In the genomic region with DNA sequence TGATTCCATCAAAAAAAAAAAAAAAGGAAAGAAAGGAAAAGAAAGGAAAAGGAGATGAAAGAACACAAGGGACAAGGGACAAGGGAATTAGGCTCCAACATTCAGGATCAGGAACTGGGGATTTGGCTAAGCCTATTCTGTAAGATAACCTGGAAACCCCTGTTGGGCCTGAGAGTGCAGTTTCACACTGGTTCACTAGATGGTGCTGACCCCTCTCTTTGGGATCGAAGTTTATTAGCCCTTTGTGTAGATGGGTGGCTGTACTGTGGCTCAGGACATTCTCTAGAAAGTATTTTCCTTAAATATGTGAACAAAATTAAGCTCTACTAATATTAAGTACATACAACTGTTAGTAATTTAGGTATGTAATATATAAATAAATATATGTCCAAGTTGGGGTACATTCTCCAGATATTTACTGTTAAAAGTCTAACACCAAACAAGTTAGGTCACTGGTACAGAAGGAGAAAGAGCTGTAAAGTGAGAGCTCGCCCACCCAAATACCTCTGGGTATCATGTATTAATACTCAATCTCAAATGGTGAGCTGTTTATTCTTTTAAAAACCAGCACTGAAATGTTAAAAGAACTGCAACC, we compare ENCODE assay signal across 8 cellular contexts. TPM values are rescaled to one million over a fixed set of nuclear protein-coding genes. Genes with fewer than 3 reads are reported as not detected.
DNase-seq lines count a peak whose midpoint lies in the region; ATAC-seq and TF ChIP-seq lines count a peak whose summit lies in the region.

No MANE protein-coding gene starts in this region.

- H3K9me2 ChIP-seq in HCT116 (ENCODE audit: insufficient read depth) = no peaks in the 10 kb centered on the region

- H3K4me3 ChIP-seq in HCT116 (replicated peaks in 1 of 2; ENCODE audit: low read depth in 1 of 2, low read length in 2 of 2) (no peak overlapping the region), endodermal cell (ENCODE audit: low read length) (no peak overlapping the region), mesenchymal stem cell (ENCODE audit: insufficient read depth in 1 of 2, low read depth in 1 of 2, low read length in 2 of 2) (no peak overlapping the region), upper lobe of right lung (no peak overlapping the region)

- no peaks in the 10 kb centered on the region for H4K20me1 ChIP-seq in HCT116 (ENCODE audit: insufficient read depth)

- H3K4me1 Mint-ChIP-seq in endodermal cell = peaks cover 3% of the 10 kb centered on the region

- H3K27ac ChIP-seq in HCT116 (ENCODE audit: low read depth, low read length) (no peak overlapping the region), endodermal cell (ENCODE audit: low read depth, low read length) (no peak overlapping the region), mesenchymal stem cell (ENCODE audit: low read length, poor library complexity, severe bottlenecking) (no peak overlapping the region), upper lobe of right lung (no peak overlapping the region)

- peak; percentile 50 for TF ChIP-seq CTCF in GM10248 (IDR thresholded peaks at IDR 0.05; ENCODE audit: control extremely low read depth, extremely low read depth, low read depth, missing control alignments)
- TF ChIP-seq CTCF in HCT116 (IDR thresholded peaks at IDR 0.05 in 2 of 3, conservative IDR thresholded peaks at IDR 0.05 in 1 of 3; ENCODE audit: borderline replicate concordance in 1 of 3, insufficient read depth in 1 of 3, low read depth in 2 of 3, low read length in 2 of 3) = peak; percentile 73 to 87 (median 75); a peak in 5 of 6 replicates
- TF ChIP-seq CTCF in endodermal cell (conservative IDR thresholded peaks at IDR 0.05) = peak; percentile 91
- TF ChIP-seq CTCF in upper lobe of right lung (IDR thresholded peaks at IDR 0.05) = peak; percentile 79

- H3K9me3 Mint-ChIP-seq in endodermal cell = no peaks in the 10 kb centered on the region

- H3K14ac ChIP-seq in mesenchymal stem cell (ENCODE audit: low read length in 2 of 2) = no peak overlapping the region

- intact Hi-C loops in HCT116 (cut with micrococcal nuclease) = loop anchor here (1.0 to 10.0 kb wide), 5 partner anchors 197 to 780 kb away; no protein-coding TSS in a partner anchor
- intact Hi-C loops in upper lobe of right lung (cut with DNase I) = loop anchor here (10.0 kb wide), 1 partner anchor 210 kb away; no protein-coding TSS in a partner anchor

- H2BK15ac ChIP-seq in mesenchymal stem cell (ENCODE audit: low read depth, poor library complexity, severe bottlenecking) = no peak overlapping the region

- ATAC-seq in HCT116 (peak; percentile 97), upper lobe of right lung (peak; percentile 88)

- H3K27me3 ChIP-seq in HCT116 (ENCODE audit: insufficient read depth, low read length) = no peaks in the 10 kb centered on the region
- no peaks in the 10 kb centered on the region for H3K27me3 ChIP-seq in endodermal cell (ENCODE audit: control insufficient read depth, insufficient read depth, low read length, poor library complexity, severe bottlenecking)
- no peaks in the 10 kb centered on the region for H3K27me3 ChIP-seq in mesenchymal stem cell (ENCODE audit: control insufficient read depth in 1 of 2, insufficient read depth in 1 of 2, low read length in 2 of 2)
- H3K27me3 ChIP-seq in upper lobe of right lung = no peaks in the 10 kb centered on the region

- no peaks in the 10 kb centered on the region for H3K36me3 Mint-ChIP-seq in endodermal cell (ENCODE audit: low read depth)

- H2BK12ac ChIP-seq in mesenchymal stem cell (ENCODE audit: low read length in 2 of 2) = no peak overlapping the region

- TF ChIP-seq RAD21 in HCT116 (IDR thresholded peaks at IDR 0.05; ENCODE audit: low read depth) = peak; percentile 87

- no peak overlapping the region for H4K8ac ChIP-seq in mesenchymal stem cell (ENCODE audit: low read length)

- no peak overlapping the region for H3K4ac ChIP-seq in mesenchymal stem cell (ENCODE audit: low read depth in 1 of 2, low read length in 2 of 2)

- H3K4me2 ChIP-seq in HCT116 (ENCODE audit: low read length) = no peak overlapping the region
- no peak overlapping the region for H3K4me2 ChIP-seq in mesenchymal stem cell (ENCODE audit: low read length, poor library complexity, severe bottlenecking)

- no peak overlapping the region for H3K4me3 Mint-ChIP-seq in endodermal cell

- 50% methylated on average over 2 of the region's 2 CpGs; no CpG with 5 or more reads in 1 of the 2 experiments for WGBS in endodermal cell (ENCODE audit: insufficient coverage in 1 of 2, insufficient read length in 1 of 2), 2 experiments
- 0% methylated on average over 1 of the region's 2 CpGs for WGBS in mesenchymal stem cell

- H3K79me2 ChIP-seq in HCT116 (ENCODE audit: insufficient read depth, low read length) = no peaks in the 10 kb centered on the region

- H3K27me3 Mint-ChIP-seq in endodermal cell (ENCODE audit: insufficient read depth) = peaks cover 2% of the 10 kb centered on the region

- no peak overlapping the region for H3K18ac ChIP-seq in mesenchymal stem cell (ENCODE audit: low read depth in 1 of 2, low read length in 2 of 2)

- H3K9me3 ChIP-seq in HCT116 (ENCODE audit: control insufficient read depth in 1 of 2, insufficient read depth in 1 of 2, low read depth in 1 of 2, low read length in 2 of 2) (no peaks in the 10 kb centered on the region), endodermal cell (ENCODE audit: control insufficient read depth, low read length) (no peaks in the 10 kb centered on the region), mesenchymal stem cell (ENCODE audit: control insufficient read depth, low read length) (no peaks in the 10 kb centered on the region), upper lobe of right lung (no peaks in the 10 kb centered on the region)

- H3K9ac ChIP-seq in HCT116 (ENCODE audit: low read length) (no peak overlapping the region), endodermal cell (ENCODE audit: extremely low read depth, low read length, poor library complexity, severe bottlenecking) (no peak overlapping the region), mesenchymal stem cell (ENCODE audit: low read length) (no peak overlapping the region)

- no peak overlapping the region for H2BK120ac ChIP-seq in mesenchymal stem cell (ENCODE audit: low read depth, low read length)

- CTCF ChIA-PET in GM10248 (lab: Yijun Ruan, JAX) = interaction anchor here (0.8 to 2.7 kb wide), 14 partner anchors 18 to 531 kb away, joined by 3 to 20 read pairs (median 4); no protein-coding TSS in a partner anchor
- CTCF ChIA-PET in HCT116 (lab: Charles Lee) = interaction anchor here (0.6 to 3.4 kb wide), 13 partner anchors 25 to 603 kb away, joined by 3 to 60 read pairs (median 5); partner anchors contain the start of gene MED23

- no peak overlapping the region for H4K91ac ChIP-seq in mesenchymal stem cell (ENCODE audit: low read length)

- peak overlapping the region; percentile 53 for H2AFZ ChIP-seq in HCT116 (ENCODE audit: low read depth, low read length, poor library complexity, severe bottlenecking)
- no peak overlapping the region for H2AFZ ChIP-seq in mesenchymal stem cell (ENCODE audit: low read depth, low read length)

- POLR2A ChIA-PET in GM10248 (lab: Yijun Ruan, JAX) = no interaction called here
- POLR2A ChIA-PET in HCT116 (lab: Charles Lee) = no interaction called here

- H2AK5ac ChIP-seq in mesenchymal stem cell (ENCODE audit: low read length, severe bottlenecking) = no peak overlapping the region

- H3K79me1 ChIP-seq in mesenchymal stem cell (replicated peaks; ENCODE audit: low read length, poor library complexity, severe bottlenecking) = no peaks in the 10 kb centered on the region

- RAD21 ChIA-PET in HCT116 (lab: Charles Lee; ENCODE audit: low non-redundant PET in 1 of 2, low total read pairs in 2 of 2, uncharacterized antibody in 2 of 2, unreplicated experiment in 2 of 2) = interaction anchor here (1.6 to 1.8 kb wide), 1 partner anchor 215 kb away, joined by 9 read pairs; no protein-coding TSS in a partner anchor

- no peak overlapping the region for H3K23ac ChIP-seq in mesenchymal stem cell (ENCODE audit: low read length in 2 of 2)

- BruUV-seq in HCT116 (replicated peaks; lab: Mats Ljungman, UMichigan) = no TSS peak

- TF ChIP-seq POLR2A in HCT116 (IDR thresholded peaks at IDR 0.05; ENCODE audit: borderline replicate concordance, extremely low read depth, insufficient read depth, insufficient read length) = no peak

- DNase-seq in A172 (ENCODE audit: low spot score) = peak; percentile 48
- DNase-seq in GM10248 (ENCODE audit: extremely low spot score) = peak; percentile 62
- DNase-seq in HCT116 (ENCODE audit: low read depth, low spot score) = peak; percentile 47
- DNase-seq in M059J (ENCODE audit: low read depth) = peak; percentile 80
- DNase-seq in SKM-1 (lab: John Stamatoyannopoulos, UW; ENCODE audit: unreplicated experiment) = peak; percentile 28
- DNase-seq in endodermal cell = peak; percentile 90
- DNase-seq in mesenchymal stem cell = peak; percentile 72
- no peak for DNase-seq in upper lobe of right lung

- H3K27ac Mint-ChIP-seq in endodermal cell = no peak overlapping the region

- H3K36me3 ChIP-seq in HCT116 (ENCODE audit: control insufficient read depth in 1 of 2, insufficient read depth in 2 of 2, low read length in 2 of 2) = no peaks in the 10 kb centered on the region
- no peaks in the 10 kb centered on the region for H3K36me3 ChIP-seq in endodermal cell (ENCODE audit: control insufficient read depth, insufficient read depth, low read length)
- no peaks in the 10 kb centered on the region for H3K36me3 ChIP-seq in mesenchymal stem cell (ENCODE audit: control insufficient read depth in 1 of 2, insufficient read depth in 2 of 2, low read depth in 1 of 2, low read length in 2 of 2)
- H3K36me3 ChIP-seq in upper lobe of right lung = no peaks in the 10 kb centered on the region

- no peak overlapping the region for H2BK5ac ChIP-seq in mesenchymal stem cell (ENCODE audit: low read depth, low read length, poor library complexity, severe bottlenecking)

- H3K4me1 ChIP-seq in HCT116 (ENCODE audit: control insufficient read depth in 1 of 2, insufficient read depth in 2 of 2, low read length in 2 of 2) (no peaks in the 10 kb centered on the region), endodermal cell (ENCODE audit: control insufficient read depth, insufficient read depth, low read length) (no peaks in the 10 kb centered on the region), mesenchymal stem cell (ENCODE audit: control insufficient read depth, insufficient read depth, low read depth, low read length) (no peaks in the 10 kb centered on the region), upper lobe of right lung (no peaks in the 10 kb centered on the region)

RNA-seq across cellular contexts. Expression of gene OR2A4, which starts 6.3 kb away (rescaled TPM):
- not detected in 2 replicates for total RNA-seq in A172 (2014; rRNA removed; shearing (Covaris generic))
- total RNA-seq in HCT116 (2021; ENCODE audit: unreplicated experiment) = not detected
- polyA plus RNA-seq in HCT116 (2012) = not detected in 2 replicates
- total RNA-seq in M059J (2014; rRNA removed; shearing (Covaris generic)) = 0.59 TPM in 1 of 2 replicates, not detected in the other
- not detected for total RNA-seq in endodermal cell
- not detected for polyA plus RNA-seq in endodermal cell (2013, experiment 1 of 2)
- polyA plus RNA-seq in endodermal cell (2013, experiment 2 of 2) = 0.33 TPM
- polyA plus RNA-seq in mesenchymal stem cell (2013, experiment 1 of 2) = not detected
- not detected for polyA plus RNA-seq in mesenchymal stem cell (2013, experiment 2 of 2)
- total RNA-seq in upper lobe of right lung = not detected

RNA-seq across cellular contexts. Expression of gene CTAGE9, which starts 15.9 kb away (rescaled TPM):
- not detected in 2 replicates for total RNA-seq in A172 (2014; rRNA removed; shearing (Covaris generic))
- total RNA-seq in HCT116 (2021; ENCODE audit: unreplicated experiment) (not detected), endodermal cell (not detected), upper lobe of right lung (not detected)
- polyA plus RNA-seq in HCT116 (2012) = 0.05 TPM in 1 of 2 replicates, not detected in the other
- 0.27 TPM in 1 of 2 replicates, not detected in the other for total RNA-seq in M059J (2014; rRNA removed; shearing (Covaris generic))
- not detected for polyA plus RNA-seq in endodermal cell (2013, experiment 1 of 2)
- not detected for polyA plus RNA-seq in endodermal cell (2013, experiment 2 of 2)
- not detected for polyA plus RNA-seq in mesenchymal stem cell (2013, experiment 1 of 2)
- polyA plus RNA-seq in mesenchymal stem cell (2013, experiment 2 of 2) = not detected

RNA-seq across cellular contexts. Expression of gene ENPP3, which starts 57.8 kb away (rescaled TPM):
- 0.89 TPM in 1 of 2 replicates, not detected in the other for total RNA-seq in A172 (2014; rRNA removed; shearing (Covaris generic))
- total RNA-seq in HCT116 (2021; ENCODE audit: unreplicated experiment) (0.15 TPM), endodermal cell (not detected), upper lobe of right lung (0.87 TPM)
- 0.04 and 0.10 TPM in 2 replicates for polyA plus RNA-seq in HCT116 (2012)
- 0.02 and 0.54 TPM in 2 replicates for total RNA-seq in M059J (2014; rRNA removed; shearing (Covaris generic))
- 0.25 TPM for polyA plus RNA-seq in endodermal cell (2013, experiment 1 of 2)
- polyA plus RNA-seq in endodermal cell (2013, experiment 2 of 2) = 0.21 TPM
- polyA plus RNA-seq in mesenchymal stem cell (2013, experiment 1 of 2) = 0.06 TPM
- not detected for polyA plus RNA-seq in mesenchymal stem cell (2013, experiment 2 of 2)
